Comparison of ENCODE assay signal across 9 cellular contexts in the genomic region with DNA sequence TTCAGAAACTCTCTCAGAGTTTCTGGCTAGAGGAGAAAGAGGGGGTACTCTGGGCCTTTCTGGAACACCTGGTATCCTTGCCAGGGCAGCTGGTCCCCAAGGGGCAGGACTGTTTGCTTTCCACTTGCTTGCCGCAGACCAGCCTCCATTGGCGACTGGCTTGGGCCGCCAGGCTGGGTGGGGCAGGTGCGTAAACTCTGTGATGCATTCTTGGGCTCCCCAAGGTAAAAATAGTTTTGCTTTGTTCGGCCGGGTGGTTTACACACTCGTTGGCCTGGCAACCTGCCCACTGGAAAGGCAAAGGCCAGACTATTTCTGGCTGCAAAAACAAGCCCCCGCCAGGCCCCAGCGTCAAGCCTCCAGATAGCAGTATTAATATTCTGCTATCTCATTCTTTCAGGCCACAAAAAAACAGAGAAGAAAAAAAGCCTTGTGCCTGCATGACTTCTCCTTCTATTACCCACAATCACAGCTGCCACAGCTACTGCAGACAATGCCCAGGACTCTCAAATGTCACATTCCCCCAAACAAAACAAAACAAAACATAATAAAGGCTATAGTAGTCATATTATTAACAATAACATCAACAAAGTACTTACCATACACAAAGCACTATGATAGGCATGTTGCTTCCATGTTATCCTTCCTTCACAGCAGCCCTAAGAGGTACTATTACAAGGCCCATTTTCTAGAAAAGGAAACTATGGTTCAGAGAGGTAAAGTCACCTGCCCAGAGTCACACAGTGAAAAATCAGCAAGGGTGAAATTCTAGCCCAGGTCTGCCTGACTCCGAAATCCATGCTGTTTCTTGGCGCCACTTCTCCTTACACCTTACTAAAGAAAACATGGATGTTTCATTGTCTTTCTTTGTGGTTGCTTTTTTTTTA. TPM values are rescaled to one million over a fixed set of nuclear protein-coding genes. Genes with fewer than 3 reads are reported as not detected.
DNase-seq lines count a peak whose midpoint lies in the region; ATAC-seq and TF ChIP-seq lines count a peak whose summit lies in the region.
"Had no signal": no experiment of that assay in that cellular context is flagged by ENCODE, and none has a peak within 500 bp of the region (broad histone marks: within the 10 kb centered on the region; RNA-seq: fewer than 3 reads in every experiment).

No MANE protein-coding gene starts in this region.

- DNase-seq in NCI-H1436 (lab: John Stamatoyannopoulos, UW): peak; percentile 1
- DNase-seq in NCI-H1436 treated with DMSO at 0.1 percent for 48 hours (lab: John Stamatoyannopoulos, UW): no peak
- peak; percentile 85 for DNase-seq in NCI-H748 (lab: John Stamatoyannopoulos, UW; ENCODE audit: unreplicated experiment)
- DNase-seq in fibroblast of lung (ENCODE audit: low read depth in 2 of 2): peak; percentile 28 to 90
- peak; percentile 89 for DNase-seq in renal cortical epithelial cell (ENCODE audit: low read depth)
- DNase-seq in stimulated activated CD4-positive, alpha-beta T cell treated with anti-CD3 and anti-CD28 coated beads, Interleukin-12 subunit alpha, Interleukin-12 subunit beta, amount 100 ng/mL, for 4 hours: no peak
- DNase-seq in cortex of kidney (lab: John Stamatoyannopoulos, UW): no peak

- no peaks in the 10 kb centered on the region for H4K20me1 ChIP-seq in fibroblast of lung (ENCODE audit: control insufficient read depth, extremely low read depth, insufficient read depth, low read length)

- no peaks in the 10 kb centered on the region for H3K27me3 ChIP-seq in fibroblast of lung (ENCODE audit: control insufficient read depth, insufficient read depth, low read length)

- no peak overlapping the region for H2AFZ ChIP-seq in fibroblast of lung (ENCODE audit: low read length)

- H3K9ac ChIP-seq in fibroblast of lung (ENCODE audit: insufficient read depth, low read length): no peak overlapping the region

- no peaks in the 10 kb centered on the region for H3K4me1 ChIP-seq in fibroblast of lung (ENCODE audit: control insufficient read depth, extremely low read depth, insufficient read depth, low read length)

- no peak overlapping the region for H3K27ac ChIP-seq in fibroblast of lung (ENCODE audit: insufficient read depth, low read length)

- H3K79me2 ChIP-seq in fibroblast of lung (ENCODE audit: control insufficient read depth, insufficient read depth, low read length): no peaks in the 10 kb centered on the region

- no peak overlapping the region for H3K4me2 ChIP-seq in fibroblast of lung (ENCODE audit: extremely low read depth, insufficient read depth, low read length)

- ATAC-seq in HG03025 (IDR thresholded peaks at IDR 0.05; ENCODE audit: low FRiP score, unreplicated experiment): peak; percentile 86

- no peaks in the 10 kb centered on the region for H3K36me3 ChIP-seq in fibroblast of lung (ENCODE audit: control insufficient read depth, insufficient read depth, low read length)

- no peak overlapping the region for H3K4me3 ChIP-seq in fibroblast of lung (replicated peaks in 1 of 4; ENCODE audit: control extremely low read depth in 1 of 4, insufficient read depth in 1 of 4, low read depth in 3 of 4, low read length in 4 of 4)

- TF ChIP-seq CTCF in fibroblast of lung (conservative IDR thresholded peaks at IDR 0.05 in 1 of 2, IDR thresholded peaks at IDR 0.05 in 1 of 2; ENCODE audit: low read depth in 1 of 2, low read length in 2 of 2): no peak

- no peaks in the 10 kb centered on the region for H3K9me3 ChIP-seq in fibroblast of lung (ENCODE audit: control insufficient read depth, insufficient read depth, low read depth, low read length)

RNA-seq across cellular contexts. Expression of gene SSUH2, which starts 14.0 kb away (rescaled TPM):
- total RNA-seq in fibroblast of lung: not detected in 2 replicates
- 0.02 TPM in 1 of 2 replicates, not detected in the other for polyA plus RNA-seq in fibroblast of lung
- not detected in 2 replicates for polyA plus RNA-seq in fibroblast of lung (2012)
- not detected in 2 replicates for polyA minus RNA-seq in fibroblast of lung (ENCODE audit: low replicate concordance)
- not detected in 2 replicates for total RNA-seq in renal cortical epithelial cell
- total RNA-seq: naive thymus-derived CD8-positive, alpha-beta T cell had no signal
- polyA plus RNA-seq: naive thymus-derived CD8-positive, alpha-beta T cell had no signal

Comparison
In these comparisons a context has a peak if more than half of its experiments do, and no peak if none do; other contexts are left out.
1. DNase-seq: peak in NCI-H1436 (single experiment), NCI-H748 (single experiment), fibroblast of lung (2 of 2) and renal cortical epithelial cell (single experiment); none in NCI-H1436 treated with DMSO at 0.1 percent for 48 hours (single experiment), stimulated activated CD4-positive, alpha-beta T cell treated with anti-CD3 and anti-CD28 coated beads, Interleukin-12 subunit alpha, Interleukin-12 subunit beta, amount 100 ng/mL, for 4 hours (single experiment) and cortex of kidney (single experiment).